ENCODE assay signal across 19 cellular contexts in the genomic region with DNA sequence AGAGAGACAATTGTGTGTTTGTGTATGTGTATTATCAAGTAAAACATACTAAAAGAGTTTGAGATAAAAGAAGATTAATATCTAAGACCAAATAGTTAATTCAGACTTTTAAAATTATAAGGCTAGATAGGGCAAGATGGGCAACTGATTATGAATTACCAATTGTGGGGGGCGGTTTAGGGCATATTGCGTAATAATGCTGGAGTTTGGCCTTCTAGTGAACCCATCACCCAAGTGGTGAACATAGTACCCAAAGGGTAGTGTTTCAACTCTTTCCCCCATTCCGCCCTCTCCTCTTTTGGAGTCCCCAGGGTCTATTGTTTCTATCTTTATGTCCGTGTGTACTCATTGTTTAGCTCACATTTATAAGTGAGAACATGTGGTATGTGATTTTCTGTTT. TPM values are rescaled to one million over a fixed set of nuclear protein-coding genes. Genes with fewer than 3 reads are reported as not detected.
DNase-seq lines count a peak whose midpoint lies in the region; ATAC-seq, FAIRE-seq and TF ChIP-seq lines count a peak whose summit lies in the region.
"Had no signal": no experiment of that assay in that cellular context is flagged by ENCODE, and none has a peak within 500 bp of the region (broad histone marks: within the 10 kb centered on the region; RNA-seq: fewer than 3 reads in every experiment).

No MANE protein-coding gene starts in this region.

- no peaks in the 10 kb centered on the region for H4K20me1 ChIP-seq in HepG2 (ENCODE audit: insufficient read depth, low read length)
- H4K20me1 ChIP-seq in K562 (replicated peaks; ENCODE audit: control insufficient read depth, insufficient read depth, low read length) = no peaks in the 10 kb centered on the region
- H4K20me1 ChIP-seq: BLaER1 treated with 17β-estradiol and CSF1 and Interleukin-3, amounts not matched to agents 10 nM and 100 nM had no signal

- H2AFZ ChIP-seq in HepG2 (ENCODE audit: low read length) (no peak overlapping the region), K562 (ENCODE audit: low read depth, low read length) (no peak overlapping the region)

- FAIRE-seq in HepG2 (lab: Jason Lieb, UNC) (no peak), K562 (lab: Jason Lieb, UNC) (no peak)
- FAIRE-seq: A549, D721Med, G401.6, GM12891, GM19239 had no signal

- H3K4me3 ChIP-seq in HepG2 (replicated peaks in 1 of 3; ENCODE audit: insufficient read depth in 1 of 3, low read depth in 2 of 3, low read length in 3 of 3) (no peak overlapping the region), right lobe of liver (no peak overlapping the region), K562 (no peak overlapping the region)
- H3K4me3 ChIP-seq: A549; BLaER1 treated with 17β-estradiol and CSF1 and Interleukin-3, amounts not matched to agents 10 nM and 100 nM had no signal

- H3K9ac ChIP-seq in HepG2 (ENCODE audit: insufficient read depth, low read depth, low read length) (no peak overlapping the region), K562 (ENCODE audit: insufficient read depth in 1 of 2, low read depth in 2 of 2, low read length in 2 of 2) (no peak overlapping the region)
- H3K9ac ChIP-seq: BLaER1 treated with 17β-estradiol and CSF1 and Interleukin-3, amounts not matched to agents 10 nM and 100 nM had no signal

- intact Hi-C loops in HepG2 (cut with micrococcal nuclease; ENCODE audit: unreplicated experiment) (no loop called here), right lobe of liver (cut with DNase I) (no loop called here), K562 (cut with micrococcal nuclease) (no loop called here)

- H3K4me1 ChIP-seq in HepG2 (ENCODE audit: insufficient read depth, low read length) (no peaks in the 10 kb centered on the region), right lobe of liver (no peaks in the 10 kb centered on the region), K562 (replicated peaks in 1 of 2; ENCODE audit: control insufficient read depth in 2 of 2, insufficient read depth in 2 of 2, low read length in 2 of 2) (no peaks in the 10 kb centered on the region)
- H3K4me1 ChIP-seq: A549; BLaER1 treated with 17β-estradiol and CSF1 and Interleukin-3, amounts not matched to agents 10 nM and 100 nM; Caco-2 had no signal

- no peak for ATAC-seq in HepG2
- no peak for ATAC-seq in right lobe of liver
- ATAC-seq in K562 = no peak
- ATAC-seq: A549; CD8-positive, alpha-beta T cell had no signal

- 94% methylated on average over 4 of the region's 4 CpGs for WGBS in HepG2 (ENCODE audit: low lambda C conversion rate)
- 87% methylated on average over 4 of the region's 4 CpGs for WGBS in right lobe of liver (ENCODE audit: insufficient coverage, low coverage, low lambda C conversion rate, missing lambda C conversion rate)
- 94% methylated on average over 4 of the region's 4 CpGs for WGBS in K562 (ENCODE audit: insufficient coverage, low coverage, missing lambda C conversion rate)

- TF ChIP-seq EP300 in HepG2 (IDR thresholded peaks at IDR 0.05; ENCODE audit: low read depth in 2 of 2, low read length in 2 of 2) (no peak), HepG2 (CRISPR knock-in tag; IDR thresholded peaks at IDR 0.05; ENCODE audit: borderline replicate concordance) (no peak), K562 (IDR thresholded peaks at IDR 0.05; ENCODE audit: low read length) (no peak)

- H3K79me2 ChIP-seq in HepG2 (ENCODE audit: insufficient read depth, low read length) (no peaks in the 10 kb centered on the region), K562 (ENCODE audit: control insufficient read depth, insufficient read depth, low read length) (no peaks in the 10 kb centered on the region)

- no peak for DNase-seq in HepG2 (ENCODE audit: low spot score)
- no peak for DNase-seq in right lobe of liver
- no peak for DNase-seq in K562 (ENCODE audit: extremely low read depth in 1 of 4, low spot score in 3 of 4)
- no peak for DNase-seq in epidermal melanocyte (ENCODE audit: insufficient read length, low spot score)
- DNase-seq in occipital lobe (lab: John Stamatoyannopoulos, UW) = no peak
- DNase-seq: AML-193; Caco-2; Calu3; CD4-positive, alpha-beta T cell; CD8-positive, alpha-beta T cell; GF-D8 had no signal

- H3K9me1 ChIP-seq in K562 (ENCODE audit: control insufficient read depth, insufficient read depth, low read length) = no peaks in the 10 kb centered on the region

- H3K9me3 ChIP-seq in HepG2 (ENCODE audit: low read length) = no peaks in the 10 kb centered on the region
- H3K9me3 ChIP-seq in right lobe of liver = no peaks in the 10 kb centered on the region
- H3K9me3 ChIP-seq in K562 (replicated peaks; ENCODE audit: control insufficient read depth, insufficient read depth, low read depth, low read length) = no peaks in the 10 kb centered on the region
- H3K9me3 ChIP-seq: A549; BLaER1 treated with 17β-estradiol and CSF1 and Interleukin-3, amounts not matched to agents 10 nM and 100 nM; Caco-2 had no signal

- no peak for TF ChIP-seq RAD21 in HepG2 (CRISPR knock-in tag; IDR thresholded peaks at IDR 0.05)
- TF ChIP-seq RAD21 in K562 (CRISPR knock-in tag; conservative IDR thresholded peaks at IDR 0.05 in 1 of 2, IDR thresholded peaks at IDR 0.05 in 1 of 2) = no peak

- H3K27ac ChIP-seq in HepG2 (ENCODE audit: extremely low read length, insufficient read depth, low read length) = no peak overlapping the region
- H3K27ac ChIP-seq in right lobe of liver = no peak overlapping the region
- H3K27ac ChIP-seq in K562 (ENCODE audit: extremely low read depth, low read depth, low read length) = no peak overlapping the region
- H3K27ac ChIP-seq: 22Rv1; A549; BLaER1 treated with 17β-estradiol and CSF1 and Interleukin-3, amounts not matched to agents 10 nM and 100 nM; C4-2B had no signal

- in situ Hi-C loops in HepG2 (cut with HindIII; ENCODE audit: extremely low pct_ligation_motif_present, low pct_unique_long_range_greater_than_20kb) (loop anchor here (25.0 kb wide), 1 partner anchor 724 kb away; no protein-coding TSS in a partner anchor), K562 (cut with MboI) (no loop called here)

- TF ChIP-seq POLR2A in HepG2 (IDR thresholded peaks at IDR 0.05; ENCODE audit: insufficient read depth in 1 of 2, low read depth in 2 of 2, low read length in 2 of 2) (no peak), right lobe of liver (IDR thresholded peaks at IDR 0.05) (no peak), K562 (conservative IDR thresholded peaks at IDR 0.05) (no peak)

- H3K4me2 ChIP-seq in HepG2 (ENCODE audit: low read depth, low read length) (no peak overlapping the region), K562 (ENCODE audit: insufficient read depth, low read length) (no peak overlapping the region)
- H3K4me2 ChIP-seq: A549; BLaER1 treated with 17β-estradiol and CSF1 and Interleukin-3, amounts not matched to agents 10 nM and 100 nM had no signal

- CTCF ChIA-PET in HepG2 (lab: Yijun Ruan, JAX; ENCODE audit: low intra/inter-chr PET ratio, low total read pairs) (no interaction called here), K562 (lab: Yijun Ruan, JAX; ENCODE audit: low intra/inter-chr PET ratio) (no interaction called here)

- no peak for TF ChIP-seq CTCF in HepG2 (CRISPR knock-in tag; IDR thresholded peaks at IDR 0.05)
- TF ChIP-seq CTCF in right lobe of liver (IDR thresholded peaks at IDR 0.05) = no peak
- no peak for TF ChIP-seq CTCF in K562 (IDR thresholded peaks at IDR 0.05 in 2 of 3, conservative IDR thresholded peaks at IDR 0.05 in 1 of 3; ENCODE audit: insufficient read depth in 2 of 3, low read depth in 1 of 3, low read length in 3 of 3)

- H3K36me3 ChIP-seq in HepG2 (replicated peaks in 1 of 2; ENCODE audit: control insufficient read depth in 1 of 2, insufficient read depth in 2 of 2, low read length in 2 of 2) = peaks cover 2 to 53% of the 10 kb centered on the region in 2 experiments
- H3K36me3 ChIP-seq in right lobe of liver = peaks cover 0 to 79% (median 25%) of the 10 kb centered on the region in 4 donors
- H3K36me3 ChIP-seq in K562 (ENCODE audit: control insufficient read depth, insufficient read depth, low read length) = peaks cover 84% of the 10 kb centered on the region
- H3K36me3 ChIP-seq: BLaER1 treated with 17β-estradiol and CSF1 and Interleukin-3, amounts not matched to agents 10 nM and 100 nM had no signal

- POLR2A ChIA-PET in HepG2 (lab: Yijun Ruan, JAX) (no interaction called here), K562 (lab: Yijun Ruan, JAX) (no interaction called here)

- BruUV-seq in HepG2 (replicated peaks; lab: Mats Ljungman, UMichigan) = no TSS peak
- no TSS peak for BruUV-seq in K562 (replicated peaks; lab: Mats Ljungman, UMichigan)

- H3K27me3 ChIP-seq in HepG2 (ENCODE audit: control insufficient read depth in 1 of 2, insufficient read depth in 2 of 2, low read length in 2 of 2) = no peaks in the 10 kb centered on the region
- H3K27me3 ChIP-seq in right lobe of liver = no peaks in the 10 kb centered on the region
- H3K27me3 ChIP-seq in K562 (ENCODE audit: control insufficient read depth in 2 of 2, insufficient read depth in 2 of 2, low read length in 2 of 2) = no peaks in the 10 kb centered on the region
- H3K27me3 ChIP-seq: BLaER1 treated with 17β-estradiol and CSF1 and Interleukin-3, amounts not matched to agents 10 nM and 100 nM had no signal

RNA-seq across cellular contexts. Expression of a gene that starts 55.4 kb away (rescaled TPM):
- total RNA-seq in HepG2 (2016; rRNA removed; fragmentation: Illumina TruSeq; extraction: Trizol) (12.0 and 23.4 TPM in 2 replicates), right lobe of liver (10 to 100 TPM; 19.6 to 44.0 (median 31.4) TPM), K562 (2014; rRNA removed) (17.8 and 21.7 TPM in 2 replicates), K562 (2014; rRNA removed; fragmentation: Illumina TruSeq; extraction: Trizol) (54.0 and 54.2 TPM in 2 replicates), K562 (2015; rRNA removed; fragmentation: Illumina TruSeq; extraction: Trizol) (41.2 and 43.3 TPM in 2 replicates), K562 (2021) (31.1 and 31.6 TPM in 2 replicates), occipital lobe (1.9 TPM)
- 3.4 and 3.9 TPM in 2 replicates for total RNA-seq in HepG2 (2016; cell fraction: cytosol; rRNA removed; fragmentation: Illumina TruSeq; extraction: Trizol; ENCODE audit: low read depth)
- 13.7 and 24.0 TPM in 2 replicates for total RNA-seq in HepG2 (2016; cell fraction: insoluble cytoplasmic fraction; rRNA removed; fragmentation: Illumina TruSeq; extraction: Trizol)
- 3.8 and 5.4 TPM in 2 replicates for total RNA-seq in HepG2 (2016; cell fraction: membrane; rRNA removed; fragmentation: Illumina TruSeq; extraction: Trizol)
- total RNA-seq in HepG2 (2016; cell fraction: nucleus; rRNA removed; fragmentation: Illumina TruSeq; extraction: Trizol) = 22.5 and 26.4 TPM in 2 replicates
- polyA plus RNA-seq in HepG2 (2011; rRNA removed) (22.6 and 23.2 TPM in 2 replicates), K562 (2011; rRNA removed) (41.3 and 44.7 TPM in 2 replicates), K562 (2014; fragmentation: Illumina TruSeq; extraction: Trizol) (19.2 and 23.7 TPM in 2 replicates), K562 (2014; fragmentation: Nextera tagmentation; extraction: Ambion mirVana) (1 to 10 TPM in 1 of 2 experiments, under 1 TPM in 1; 0.87 to 1.9 TPM), K562 (2014; rRNA removed) (14.6 and 18.6 TPM in 2 replicates)
- polyA plus RNA-seq in HepG2 (2011; cell fraction: cytosol; rRNA removed) = 11.0 and 18.6 TPM in 2 replicates
- 12.6 and 15.7 TPM in 2 replicates for polyA plus RNA-seq in HepG2 (2011; cell fraction: nucleus; rRNA removed)
- polyA plus RNA-seq in HepG2 (2012) = 22.8 and 35.9 TPM in 2 replicates
- polyA plus RNA-seq in HepG2 (2016; cell fraction: cytosol; fragmentation: Illumina TruSeq; extraction: Trizol; ENCODE audit: low read depth) = 0.40 and 0.52 TPM in 2 replicates
- 3.2 and 3.6 TPM in 2 replicates for polyA plus RNA-seq in HepG2 (2016; cell fraction: insoluble cytoplasmic fraction; fragmentation: Illumina TruSeq; extraction: Trizol; ENCODE audit: low read depth)
- 0.48 and 2.5 TPM in 2 replicates for polyA plus RNA-seq in HepG2 (2016; cell fraction: membrane; fragmentation: Illumina TruSeq; extraction: Trizol; ENCODE audit: low read depth)
- polyA plus RNA-seq in HepG2 (2016; cell fraction: nucleus; fragmentation: Illumina TruSeq; extraction: Trizol; ENCODE audit: insufficient read depth, low read depth) = 8.7 and 11.7 TPM in 2 replicates
- polyA minus RNA-seq in HepG2 (2011; rRNA and poly(A)+ RNA removed; ENCODE audit: low replicate concordance) = 11.4 and 80.8 TPM in 2 replicates
- polyA minus RNA-seq in HepG2 (2011; cell fraction: cytosol; rRNA and poly(A)+ RNA removed) = 42.1 and 48.8 TPM in 2 replicates
- polyA minus RNA-seq in HepG2 (2011; cell fraction: nucleus; rRNA and poly(A)+ RNA removed) = 48.9 and 62.4 TPM in 2 replicates
- total RNA-seq in K562 (2011; cell fraction: chromatin; rRNA removed; ENCODE audit: low replicate concordance) = 114 and 187 TPM in 2 replicates
- total RNA-seq in K562 (2011; cell fraction: nucleolus; rRNA removed) = 100 and 116 TPM in 2 replicates
- 130 and 133 TPM in 2 replicates for total RNA-seq in K562 (2011; cell fraction: nucleoplasm; rRNA removed)
- 12.5 and 26.8 TPM in 2 replicates for polyA plus RNA-seq in K562 (2011; cell fraction: cytosol; rRNA removed)
- polyA plus RNA-seq in K562 (2011; cell fraction: nucleus; rRNA removed) = 25.7 and 36.5 TPM in 2 replicates
- polyA plus RNA-seq in K562 (2012) = 17.5 and 23.2 TPM in 2 replicates
- polyA minus RNA-seq in K562 (2011; rRNA and poly(A)+ RNA removed) = 150 and 168 TPM in 2 replicates
- polyA minus RNA-seq in K562 (2011; cell fraction: cytosol; rRNA and poly(A)+ RNA removed) = 41.7 and 43.8 TPM in 2 replicates
- 35.1 and 70.3 TPM in 2 replicates for polyA minus RNA-seq in K562 (2011; cell fraction: nucleus; rRNA and poly(A)+ RNA removed)
